Comparison of ENCODE assay signal across 15 cellular contexts in genomic region chr4:39502034-39502658, GRCh38. TPM values are rescaled to one million over a fixed set of nuclear protein-coding genes. Genes with fewer than 3 reads are reported as not detected.
DNase-seq lines count a peak whose midpoint lies in the region; ATAC-seq, FAIRE-seq and TF ChIP-seq lines count a peak whose summit lies in the region.
"Had no signal": no experiment of that assay in that cellular context is flagged by ENCODE, and none has a peak within 500 bp of the region (broad histone marks: within the 10 kb centered on the region; RNA-seq: fewer than 3 reads in every experiment).

No MANE protein-coding gene starts in this region.

- H3K9me3 ChIP-seq in adrenal gland (replicated peaks in 1 of 3), result no peaks in the 10 kb centered on the region
- no peaks in the 10 kb centered on the region for H3K9me3 ChIP-seq in smooth muscle cell (replicated peaks; ENCODE audit: low read depth)

- no peak for TF ChIP-seq CTCF in adrenal gland (IDR thresholded peaks at IDR 0.05)
- no peak for TF ChIP-seq CTCF in fibroblast of villous mesenchyme (IDR thresholded peaks at IDR 0.05; ENCODE audit: insufficient read depth, low read depth, low read length)
- TF ChIP-seq CTCF in smooth muscle cell (IDR thresholded peaks at IDR 0.05; ENCODE audit: borderline replicate concordance, insufficient read depth, poor library complexity, severe bottlenecking), result no peak
- TF ChIP-seq CTCF in mesothelial cell of epicardium (IDR thresholded peaks at IDR 0.05; ENCODE audit: unreplicated experiment), result no peak
- TF ChIP-seq CTCF in GM13976 (IDR thresholded peaks at IDR 0.05; ENCODE audit: borderline replicate concordance, control extremely low read depth, extremely low read depth, insufficient read depth, missing control alignments), result no peak

- H3K27ac Mint-ChIP-seq in mesothelial cell of epicardium, result no peak overlapping the region
- H3K27ac Mint-ChIP-seq: activated CD4-positive, alpha-beta T cell treated with anti-CD3 and anti-CD28 coated beads, Interleukin-2, amount 10 ng/mL, durations not matched to agents 7 days and 5 days had no signal

- peaks cover 43% of the 10 kb centered on the region for H3K36me3 Mint-ChIP-seq in mesothelial cell of epicardium

- H3K4me1 ChIP-seq in adrenal gland (replicated peaks in 1 of 2), result peaks cover 0 to 12% of the 10 kb centered on the region in 2 donors
- H3K4me1 ChIP-seq in smooth muscle cell (ENCODE audit: low read depth), result no peaks in the 10 kb centered on the region

- no peak overlapping the region for H3K4me3 Mint-ChIP-seq in mesothelial cell of epicardium
- H3K4me3 Mint-ChIP-seq: activated CD4-positive, alpha-beta T cell treated with anti-CD3 and anti-CD28 coated beads, Interleukin-2, amount 10 ng/mL, durations not matched to agents 7 days and 5 days had no signal

- H3K9ac ChIP-seq in smooth muscle cell (ENCODE audit: low read depth), result no peak overlapping the region

- H3K79me2 ChIP-seq in smooth muscle cell (ENCODE audit: low read depth), result no peaks in the 10 kb centered on the region

- peak in 1 of 2 donors; percentile 24 for TF ChIP-seq POLR2A in adrenal gland (IDR thresholded peaks at IDR 0.05)

- no peak for ATAC-seq in GM18858 (IDR thresholded peaks at IDR 0.05; ENCODE audit: unreplicated experiment)

- no peak for DNase-seq in GM19239 (ENCODE audit: insufficient read length, low spot score)
- DNase-seq in adrenal gland, result peak in 1 of 7 donors; percentile 49
- DNase-seq in fibroblast of villous mesenchyme (ENCODE audit: low read depth), result peak; percentile 36
- no peak for DNase-seq in smooth muscle cell (lab: John Stamatoyannopoulos, UW; ENCODE audit: unreplicated experiment)
- DNase-seq in mesothelial cell of epicardium (ENCODE audit: low spot score in 2 of 2, unreplicated experiment in 2 of 2), result no peak
- no peak for DNase-seq in NCI-H2029 treated with DMSO at 0.1 percent for 48 hours (lab: John Stamatoyannopoulos, UW)
- DNase-seq in GM13976 (ENCODE audit: low spot score), result no peak
- DNase-seq: activated CD4-positive, alpha-beta T cell treated with anti-CD3 and anti-CD28 coated beads, Interleukin-2, amount 10 ng/mL, durations not matched to agents 7 days and 5 days; activated naive CD4-positive, alpha-beta T cell treated with anti-CD3 and anti-CD28 coated beads, Interleukin-2, amount 50 U/mL, for 16 hours; DND-41; effector memory CD4-positive, alpha-beta T cell; NCI-H1694; stimulated activated naive CD4-positive, alpha-beta T cell treated with Interleukin-2 at 50 U/mL for 16 hours; T-helper 1 cell had no signal

- H3K27me3 Mint-ChIP-seq in mesothelial cell of epicardium (ENCODE audit: low read depth), result no peaks in the 10 kb centered on the region
- H3K27me3 Mint-ChIP-seq: activated CD4-positive, alpha-beta T cell treated with anti-CD3 and anti-CD28 coated beads, Interleukin-2, amount 10 ng/mL, durations not matched to agents 7 days and 5 days had no signal

- H4K20me1 ChIP-seq in smooth muscle cell (ENCODE audit: low read depth), result peaks cover 24% of the 10 kb centered on the region

- H3K4me2 ChIP-seq in smooth muscle cell, result no peak overlapping the region

- no peaks in the 10 kb centered on the region for H3K9me3 Mint-ChIP-seq in mesothelial cell of epicardium
- H3K9me3 Mint-ChIP-seq: activated CD4-positive, alpha-beta T cell treated with anti-CD3 and anti-CD28 coated beads, Interleukin-2, amount 10 ng/mL, durations not matched to agents 7 days and 5 days had no signal

- in situ Hi-C loops in GM13976 (cut with MboI; ENCODE audit: low sequenced_read_pairs, unreplicated experiment), result no loop called here

- H3F3A ChIP-seq in smooth muscle cell (ENCODE audit: low read depth), result peaks cover 25% of the 10 kb centered on the region

- peak; percentile 52 for FAIRE-seq in GM19239 (lab: Jason Lieb, UNC)

- H3K4me3 ChIP-seq in adrenal gland (no peak overlapping the region), fibroblast of villous mesenchyme (ENCODE audit: low read depth, low read length) (no peak overlapping the region), smooth muscle cell (no peak overlapping the region)

- H3K27me3 ChIP-seq in adrenal gland (no peaks in the 10 kb centered on the region), smooth muscle cell (ENCODE audit: low read depth) (no peaks in the 10 kb centered on the region)

- intact Hi-C loops in adrenal gland (cut with DNase I), result no loop called here

- H2AFZ ChIP-seq in smooth muscle cell (ENCODE audit: low read depth), result no peak overlapping the region

- H3K27ac ChIP-seq in adrenal gland (peak overlapping the region; percentile 34 to 77 (median 65)), smooth muscle cell (ENCODE audit: low read depth) (peak overlapping the region; percentile 49)

- H3K36me3 ChIP-seq in adrenal gland (replicated peaks in 1 of 2) (peaks cover 0 to 78% of the 10 kb centered on the region in 2 donors), smooth muscle cell (ENCODE audit: low read depth) (peaks cover 42% of the 10 kb centered on the region)

- H3K4me1 Mint-ChIP-seq in mesothelial cell of epicardium, result no peaks in the 10 kb centered on the region
- H3K4me1 Mint-ChIP-seq: activated CD4-positive, alpha-beta T cell treated with anti-CD3 and anti-CD28 coated beads, Interleukin-2, amount 10 ng/mL, durations not matched to agents 7 days and 5 days had no signal

RNA-seq across cellular contexts. Expression of gene UGDH, which starts 25.1 kb away (rescaled TPM):
- 10 to 100 TPM; 33.7 to 93.3 (median 47.5) TPM for total RNA-seq in adrenal gland
- polyA plus RNA-seq in adrenal gland, result 10 to 100 TPM; 10.6 to 70.3 (median 11.0) TPM
- 159 and 163 TPM in 2 replicates for total RNA-seq in fibroblast of villous mesenchyme
- 98.0 and 107 TPM in 2 replicates for total RNA-seq in smooth muscle cell
- polyA plus RNA-seq in smooth muscle cell, result 88.8 and 128 TPM in 2 replicates
- total RNA-seq in mesothelial cell of epicardium, result 76.2 to 77.1 TPM (median 76.6 TPM) in 3 replicates

RNA-seq across cellular contexts. Expression of gene LIAS, which starts 43.3 kb away (rescaled TPM):
- total RNA-seq in adrenal gland (10 to 100 TPM in 7 of 8 donors, 1 to 10 TPM in 1; 7.0 to 23.7 (median 16.9) TPM), fibroblast of villous mesenchyme (6.1 and 6.9 TPM in 2 replicates), smooth muscle cell (10.5 and 10.6 TPM in 2 replicates), mesothelial cell of epicardium (15.8 to 19.1 TPM (median 16.3 TPM) in 3 replicates)
- polyA plus RNA-seq in adrenal gland (10 to 100 TPM; 17.1 to 29.6 (median 18.4) TPM), smooth muscle cell (6.6 and 10.7 TPM in 2 replicates)

RNA-seq across cellular contexts. Expression of gene RPL9, which starts 43.4 kb away (rescaled TPM):
- total RNA-seq in adrenal gland (1,000 to 10,000 TPM in 7 of 8 donors, 100 to 1,000 TPM in 1; 951 to 3,860 (median 1,477) TPM), fibroblast of villous mesenchyme (1,596 and 2,358 TPM in 2 replicates), smooth muscle cell (3,229 and 3,249 TPM in 2 replicates), mesothelial cell of epicardium (1,647 to 1,774 TPM (median 1,761 TPM) in 3 replicates)
- polyA plus RNA-seq in adrenal gland (1,000 to 10,000 TPM; 1,235 to 1,944 (median 1,931) TPM), smooth muscle cell (506 and 531 TPM in 2 replicates)
